In genomic region chr7:80770675-80771081, GRCh38 we compare ENCODE assay signal across 11 cellular contexts.
DNase-seq lines count a peak whose midpoint lies in the region; ATAC-seq and TF ChIP-seq lines count a peak whose summit lies in the region.
"Had no signal": no experiment of that assay in that cellular context is flagged by ENCODE, and none has a peak within 500 bp of the region (broad histone marks: within the 10 kb centered on the region; RNA-seq: fewer than 3 reads in every experiment).

No MANE protein-coding gene starts in this region.

- H3K27me3 Mint-ChIP-seq in CD14-positive monocyte (ENCODE audit: low read depth in 3 of 3) = no peaks in the 10 kb centered on the region

- peak overlapping the region in 3 of 4 donors; percentile 29 to 76 (median 72) for H3K27ac ChIP-seq in gastroesophageal sphincter

- no peaks in the 10 kb centered on the region for H3K27me3 ChIP-seq in gastroesophageal sphincter

- WGBS in gastroesophageal sphincter (ENCODE audit: low coverage in 1 of 2), 2 donors = 27 to 69% methylated on average over 1 to 2 of the region's 2 CpGs

- no peaks in the 10 kb centered on the region for H3K9me3 ChIP-seq in gastroesophageal sphincter

- ATAC-seq in GM21360 (IDR thresholded peaks at IDR 0.05; ENCODE audit: unreplicated experiment) (peak; percentile 80), HG03565 (IDR thresholded peaks at IDR 0.05; ENCODE audit: unreplicated experiment) (peak; percentile 64), gastroesophageal sphincter (no peak), HG02763 (IDR thresholded peaks at IDR 0.05; ENCODE audit: unreplicated experiment) (no peak)

- H3K9me3 Mint-ChIP-seq in CD14-positive monocyte = peaks cover 4 to 11% (median 9%) of the 10 kb centered on the region in 7 donors

- TF ChIP-seq EP300 in gastroesophageal sphincter (IDR thresholded peaks at IDR 0.05) = no peak

- no peak overlapping the region for H3K4me3 ChIP-seq in gastroesophageal sphincter

- H3K4me1 ChIP-seq in gastroesophageal sphincter = peaks cover 10 to 68% (median 26%) of the 10 kb centered on the region in 3 donors

- peaks cover 31 to 38% of the 10 kb centered on the region in 2 donors for H3K36me3 Mint-ChIP-seq in CD14-positive monocyte

- no peak for DNase-seq in CD14-positive monocyte (ENCODE audit: low spot score)
- DNase-seq in NCI-H1092 (lab: John Stamatoyannopoulos, UW) = no peak
- no peak for DNase-seq in NCI-H1048 (lab: John Stamatoyannopoulos, UW)
- DNase-seq in stimulated activated CD4-positive, alpha-beta T cell treated with anti-CD3 and anti-CD28 coated beads, Interleukin-15, amount 100 ng/mL, for 24 hours = no peak
- DNase-seq: activated CD4-positive, alpha-beta T cell treated with anti-CD3 and anti-CD28 coated beads, Interleukin-2, amount 50 U/mL, for 48 hours; kidney glomerular epithelial cell; NCI-H1105 treated with DMSO at 0.1 percent for 48 hours had no signal

- TF ChIP-seq CTCF in CD14-positive monocyte (IDR thresholded peaks at IDR 0.05) (no peak), gastroesophageal sphincter (IDR thresholded peaks at IDR 0.05) (no peak)

- peak overlapping the region; percentile 76 to 94 (median 92) for H3K27ac Mint-ChIP-seq in CD14-positive monocyte

- no peaks in the 10 kb centered on the region for H3K36me3 ChIP-seq in gastroesophageal sphincter

- no peak for TF ChIP-seq POLR2A in gastroesophageal sphincter (IDR thresholded peaks at IDR 0.05)

- peaks cover 29% of the 10 kb centered on the region for H3K4me1 Mint-ChIP-seq in CD14-positive monocyte

- intact Hi-C loops in CD14-positive monocyte (cut with micrococcal nuclease) = loop anchor here in 1 of 2 donors (10.0 kb wide), 1 partner anchor 66 kb away; no protein-coding TSS in a partner anchor

- H3K4me3 Mint-ChIP-seq in CD14-positive monocyte = peak overlapping the region in 1 of 2 donors; percentile 75

Comparison
In these comparisons a context has a peak if more than half of its experiments do, and no peak if none do; other contexts are left out.
1. ATAC-seq: peak in GM21360 (single experiment) and HG03565 (single experiment); none in gastroesophageal sphincter (single experiment) and HG02763 (single experiment).